ENCODE assay signal across 1 cellular context in genomic region chr5:178145965-178146820, GRCh38.
A peak's percentile ranks its signal among the peaks of the same experiment; 100 is the strongest.
TF ChIP-seq lines count a peak whose summit lies in the region.

No MANE protein-coding gene starts in this region.

TF ChIP-seq in HepG2, 621 proteins besides CTCF, POLR2A, EP300 and RAD21:
- TF ChIP-seq TFAP4 (IDR thresholded peaks at IDR 0.05; ENCODE audit: borderline replicate concordance, low read depth): 0 out of 2 replicates have a peak, but pooled peaks have one; percentile 33
- no peak for TF ChIP-seq ZNF235 (CRISPR knock-in tag; IDR thresholded peaks at IDR 0.05; ENCODE audit: borderline replicate concordance)
- TF ChIP-seq KDM2A (CRISPR knock-in tag; IDR thresholded peaks at IDR 0.05; ENCODE audit: borderline replicate concordance, low read depth): peak; percentile 63; the same call in 1 of the 2 replicates
- TF ChIP-seq AHR (CRISPR knock-in tag; IDR thresholded peaks at IDR 0.05): 0 out of 2 replicates have a peak, but pooled peaks have one; percentile 47
- TF ChIP-seq ZZZ3 (CRISPR knock-in tag; IDR thresholded peaks at IDR 0.05; ENCODE audit: borderline replicate concordance): no peak
- peak; percentile 45 to 56; a peak in 1 of 4 replicates for TF ChIP-seq HMGXB4 (CRISPR knock-in tag; IDR thresholded peaks at IDR 0.05; ENCODE audit: borderline replicate concordance in 1 of 2, low read depth in 1 of 2)
- 0 out of 2 replicates have a peak, but pooled peaks have one; percentile 31 for TF ChIP-seq MXD3 (CRISPR knock-in tag; IDR thresholded peaks at IDR 0.05)
- no peak for TF ChIP-seq SAFB2 (CRISPR knock-in tag; IDR thresholded peaks at IDR 0.05; ENCODE audit: borderline replicate concordance, low read depth)
- TF ChIP-seq DPF2 (CRISPR knock-in tag; IDR thresholded peaks at IDR 0.05; ENCODE audit: borderline replicate concordance, low read depth): no peak
- TF ChIP-seq ARHGAP35 (CRISPR knock-in tag; IDR thresholded peaks at IDR 0.05; ENCODE audit: borderline replicate concordance): peak; percentile 58; the same call in 1 of the 2 replicates
- no peak for TF ChIP-seq DZIP1 (CRISPR knock-in tag; IDR thresholded peaks at IDR 0.05)
- no peak for TF ChIP-seq SOX13 (IDR thresholded peaks at IDR 0.05)
- TF ChIP-seq SOX13 (CRISPR knock-in tag; conservative IDR thresholded peaks at IDR 0.05 in 1 of 2, IDR thresholded peaks at IDR 0.05 in 1 of 2): no peak
- no peak for TF ChIP-seq SOX5 (CRISPR knock-in tag; IDR thresholded peaks at IDR 0.05; ENCODE audit: borderline replicate concordance)
- TF ChIP-seq REPIN1 (CRISPR knock-in tag; IDR thresholded peaks at IDR 0.05; ENCODE audit: borderline replicate concordance, low read depth): no peak
- TF ChIP-seq HCFC1 (IDR thresholded peaks at IDR 0.05; ENCODE audit: low read depth, low read length): no peak
- no peak for TF ChIP-seq ZNF382 (CRISPR knock-in tag; IDR thresholded peaks at IDR 0.05; ENCODE audit: borderline replicate concordance)
- no peak for TF ChIP-seq ZNF761 (CRISPR knock-in tag; conservative IDR thresholded peaks at IDR 0.05)
- TF ChIP-seq SMC3 (IDR thresholded peaks at IDR 0.05; ENCODE audit: low read length): peak; percentile 60
- TF ChIP-seq RARA (CRISPR knock-in tag; IDR thresholded peaks at IDR 0.05): no peak
- no peak for TF ChIP-seq PHF20 (CRISPR knock-in tag; IDR thresholded peaks at IDR 0.05)
- TF ChIP-seq ZNF687 (CRISPR knock-in tag; IDR thresholded peaks at IDR 0.05): peak; percentile 34; the same call in 1 of the 2 replicates
- peak; percentile 69 for TF ChIP-seq STAG1 (CRISPR knock-in tag; IDR thresholded peaks at IDR 0.05)
- 0 out of 2 replicates have a peak, but pooled peaks have one; percentile 32 for TF ChIP-seq FOXO1 (CRISPR knock-in tag; IDR thresholded peaks at IDR 0.05)
- TF ChIP-seq ATM (IDR thresholded peaks at IDR 0.05; ENCODE audit: borderline replicate concordance): no peak
- TF ChIP-seq SNAPC4 (CRISPR knock-in tag; IDR thresholded peaks at IDR 0.05): no peak
- peak; percentile 72 for TF ChIP-seq AGO2 (optimal IDR thresholded peaks at IDR 0.05; ENCODE audit: low read depth, low read length)
- TF ChIP-seq ATF1 (CRISPR knock-in tag; IDR thresholded peaks at IDR 0.05): no peak
- TF ChIP-seq PATZ1 (CRISPR knock-in tag; IDR thresholded peaks at IDR 0.05): peak; percentile 63
- 0 out of 2 replicates have a peak, but pooled peaks have one; percentile 31 for TF ChIP-seq HNF1B (CRISPR knock-in tag; IDR thresholded peaks at IDR 0.05)
- TF ChIP-seq ZNF501 (CRISPR knock-in tag; IDR thresholded peaks at IDR 0.05): peak; percentile 36; the same call in 1 of the 2 replicates
- no peak for TF ChIP-seq ZNF230 (CRISPR knock-in tag; IDR thresholded peaks at IDR 0.05)
- peak; percentile 81 for TF ChIP-seq XRCC5 (optimal IDR thresholded peaks at IDR 0.05; ENCODE audit: low read length)
- 0 out of 2 replicates have a peak, but pooled peaks have one; percentile 50 for TF ChIP-seq DNMT1 (CRISPR knock-in tag; IDR thresholded peaks at IDR 0.05)
TF ChIP-seq in HepG2: peak in this region for 16.
